ENCODE assay signal across 1 cellular context in the genomic region with DNA sequence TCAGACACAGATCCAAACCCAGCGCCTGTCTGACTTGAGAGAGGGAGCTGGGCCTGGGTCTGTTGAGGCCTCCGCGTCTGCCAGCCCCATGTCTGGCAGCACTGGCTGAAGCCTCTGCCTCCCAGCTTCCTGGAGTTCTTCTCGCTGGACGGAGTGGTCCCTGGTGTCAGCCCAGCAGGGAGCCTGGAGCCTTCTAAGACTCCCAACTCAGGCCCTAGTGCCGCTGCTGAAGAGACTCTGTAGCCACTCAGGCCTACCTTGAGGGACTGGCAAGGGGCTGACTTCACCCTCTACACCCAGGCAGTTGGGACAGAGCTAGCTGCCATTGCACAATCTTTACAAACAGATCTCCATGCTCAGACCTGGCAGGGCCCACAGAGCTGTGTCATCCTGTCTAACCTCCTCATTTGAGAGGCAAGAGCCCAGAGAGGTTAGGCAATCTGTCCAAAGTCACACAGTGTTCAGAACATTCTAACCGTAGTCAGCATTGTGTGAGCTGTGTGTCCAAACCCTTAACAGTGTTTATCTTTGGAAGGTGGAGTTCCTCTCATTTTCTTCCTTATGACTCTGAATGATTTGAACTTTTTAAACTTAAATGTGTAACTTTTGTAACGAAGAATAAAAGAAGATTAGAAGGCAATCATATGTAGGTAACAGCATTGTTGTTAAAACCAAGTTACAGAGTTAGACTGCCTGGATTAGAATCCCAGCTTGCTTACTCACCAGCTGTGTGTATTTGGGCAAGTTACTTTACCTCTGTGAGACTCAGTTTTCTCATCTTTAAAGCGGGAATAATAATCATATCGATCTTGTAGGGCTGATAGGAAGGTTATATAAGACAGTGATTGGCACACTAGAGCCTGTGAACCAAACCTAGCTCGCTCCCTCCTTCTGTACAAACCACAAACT.
A peak's percentile ranks its signal among the peaks of the same experiment; 100 is the strongest.
TF ChIP-seq lines count a peak whose summit lies in the region.

No MANE protein-coding gene starts in this region.

TF ChIP-seq in HepG2, 621 proteins besides CTCF, POLR2A, EP300 and RAD21 (continued from another document and continues in another):
- TF ChIP-seq, protein P1, sequence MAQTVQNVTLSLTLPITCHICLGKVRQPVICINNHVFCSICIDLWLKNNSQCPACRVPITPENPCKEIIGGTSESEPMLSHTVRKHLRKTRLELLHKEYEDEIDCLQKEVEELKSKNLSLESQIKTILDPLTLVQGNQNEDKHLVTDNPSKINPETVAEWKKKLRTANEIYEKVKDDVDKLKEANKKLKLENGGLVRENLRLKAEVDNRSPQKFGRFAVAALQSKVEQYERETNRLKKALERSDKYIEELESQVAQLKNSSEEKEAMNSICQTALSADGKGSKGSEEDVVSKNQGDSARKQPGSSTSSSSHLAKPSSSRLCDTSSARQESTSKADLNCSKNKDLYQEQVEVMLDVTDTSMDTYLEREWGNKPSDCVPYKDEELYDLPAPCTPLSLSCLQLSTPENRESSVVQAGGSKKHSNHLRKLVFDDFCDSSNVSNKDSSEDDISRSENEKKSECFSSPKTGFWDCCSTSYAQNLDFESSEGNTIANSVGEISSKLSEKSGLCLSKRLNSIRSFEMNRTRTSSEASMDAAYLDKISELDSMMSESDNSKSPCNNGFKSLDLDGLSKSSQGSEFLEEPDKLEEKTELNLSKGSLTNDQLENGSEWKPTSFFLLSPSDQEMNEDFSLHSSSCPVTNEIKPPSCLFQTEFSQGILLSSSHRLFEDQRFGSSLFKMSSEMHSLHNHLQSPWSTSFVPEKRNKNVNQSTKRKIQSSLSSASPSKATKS (CRISPR knock-in tag; IDR thresholded peaks at IDR 0.05): 0 out of 2 replicates have a peak, but pooled peaks have one; percentile 27
- 0 out of 2 replicates have a peak, but pooled peaks have one; percentile 30 for TF ChIP-seq BHLHE40 (IDR thresholded peaks at IDR 0.05; ENCODE audit: low read length)
- no peak for TF ChIP-seq ZSCAN31 (CRISPR knock-in tag; IDR thresholded peaks at IDR 0.05; ENCODE audit: low read depth)
- TF ChIP-seq ZNF3 (CRISPR knock-in tag; IDR thresholded peaks at IDR 0.05): peak; percentile 81
- TF ChIP-seq ZBTB7B (CRISPR knock-in tag; IDR thresholded peaks at IDR 0.05): peak; percentile 46; the same call in 1 of the 2 replicates
- peak; percentile 80 for TF ChIP-seq SAP130 (CRISPR knock-in tag; IDR thresholded peaks at IDR 0.05; ENCODE audit: low read depth)
- TF ChIP-seq, protein P2, sequence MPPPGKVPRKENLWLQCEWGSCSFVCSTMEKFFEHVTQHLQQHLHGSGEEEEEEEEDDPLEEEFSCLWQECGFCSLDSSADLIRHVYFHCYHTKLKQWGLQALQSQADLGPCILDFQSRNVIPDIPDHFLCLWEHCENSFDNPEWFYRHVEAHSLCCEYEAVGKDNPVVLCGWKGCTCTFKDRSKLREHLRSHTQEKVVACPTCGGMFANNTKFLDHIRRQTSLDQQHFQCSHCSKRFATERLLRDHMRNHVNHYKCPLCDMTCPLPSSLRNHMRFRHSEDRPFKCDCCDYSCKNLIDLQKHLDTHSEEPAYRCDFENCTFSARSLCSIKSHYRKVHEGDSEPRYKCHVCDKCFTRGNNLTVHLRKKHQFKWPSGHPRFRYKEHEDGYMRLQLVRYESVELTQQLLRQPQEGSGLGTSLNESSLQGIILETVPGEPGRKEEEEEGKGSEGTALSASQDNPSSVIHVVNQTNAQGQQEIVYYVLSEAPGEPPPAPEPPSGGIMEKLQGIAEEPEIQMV (CRISPR knock-in tag; IDR thresholded peaks at IDR 0.05; ENCODE audit: low read depth): 0 out of 2 replicates have a peak, but pooled peaks have one; percentile 43
- TF ChIP-seq RFX5 (IDR thresholded peaks at IDR 0.05; ENCODE audit: low read depth, low read length): no peak
- TF ChIP-seq ZNF746 (CRISPR knock-in tag; IDR thresholded peaks at IDR 0.05): peak; percentile 39; the same call in 1 of the 2 replicates
- TF ChIP-seq NFE2L2 (IDR thresholded peaks at IDR 0.05; ENCODE audit: low read length): peak; percentile 75; the same call in 1 of the 2 replicates
- peak; percentile 91 for TF ChIP-seq CHD4 (IDR thresholded peaks at IDR 0.05; ENCODE audit: borderline replicate concordance, low read length)
- TF ChIP-seq, protein P3, sequence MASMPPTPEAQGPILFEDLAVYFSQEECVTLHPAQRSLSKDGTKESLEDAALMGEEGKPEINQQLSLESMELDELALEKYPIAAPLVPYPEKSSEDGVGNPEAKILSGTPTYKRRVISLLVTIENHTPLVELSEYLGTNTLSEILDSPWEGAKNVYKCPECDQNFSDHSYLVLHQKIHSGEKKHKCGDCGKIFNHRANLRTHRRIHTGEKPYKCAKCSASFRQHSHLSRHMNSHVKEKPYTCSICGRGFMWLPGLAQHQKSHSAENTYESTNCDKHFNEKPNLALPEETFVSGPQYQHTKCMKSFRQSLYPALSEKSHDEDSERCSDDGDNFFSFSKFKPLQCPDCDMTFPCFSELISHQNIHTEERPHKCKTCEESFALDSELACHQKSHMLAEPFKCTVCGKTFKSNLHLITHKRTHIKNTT (CRISPR knock-in tag; IDR thresholded peaks at IDR 0.05): no peak
- TF ChIP-seq ADNP (CRISPR knock-in tag; IDR thresholded peaks at IDR 0.05): peak; percentile 75
- TF ChIP-seq HOXA5 (CRISPR knock-in tag; IDR thresholded peaks at IDR 0.05): no peak
- TF ChIP-seq ZFP36L1 (CRISPR knock-in tag; IDR thresholded peaks at IDR 0.05): no peak
- no peak for TF ChIP-seq MBNL3 (CRISPR knock-in tag; conservative IDR thresholded peaks at IDR 0.05)
- TF ChIP-seq SETDB1 (CRISPR knock-in tag; IDR thresholded peaks at IDR 0.05; ENCODE audit: borderline replicate concordance): no peak
- peak; percentile 96 for TF ChIP-seq KDM1A (CRISPR knock-in tag; IDR thresholded peaks at IDR 0.05)
- 0 out of 2 replicates have a peak, but pooled peaks have one; percentile 15 for TF ChIP-seq PHF8 (CRISPR knock-in tag; IDR thresholded peaks at IDR 0.05)
- peak; percentile 72; the same call in 1 of the 2 replicates for TF ChIP-seq PHF21A (CRISPR knock-in tag; IDR thresholded peaks at IDR 0.05)
- TF ChIP-seq THAP11 (CRISPR knock-in tag; IDR thresholded peaks at IDR 0.05): peak; percentile 46; the same call in 1 of the 2 replicates
- TF ChIP-seq, protein P4, sequence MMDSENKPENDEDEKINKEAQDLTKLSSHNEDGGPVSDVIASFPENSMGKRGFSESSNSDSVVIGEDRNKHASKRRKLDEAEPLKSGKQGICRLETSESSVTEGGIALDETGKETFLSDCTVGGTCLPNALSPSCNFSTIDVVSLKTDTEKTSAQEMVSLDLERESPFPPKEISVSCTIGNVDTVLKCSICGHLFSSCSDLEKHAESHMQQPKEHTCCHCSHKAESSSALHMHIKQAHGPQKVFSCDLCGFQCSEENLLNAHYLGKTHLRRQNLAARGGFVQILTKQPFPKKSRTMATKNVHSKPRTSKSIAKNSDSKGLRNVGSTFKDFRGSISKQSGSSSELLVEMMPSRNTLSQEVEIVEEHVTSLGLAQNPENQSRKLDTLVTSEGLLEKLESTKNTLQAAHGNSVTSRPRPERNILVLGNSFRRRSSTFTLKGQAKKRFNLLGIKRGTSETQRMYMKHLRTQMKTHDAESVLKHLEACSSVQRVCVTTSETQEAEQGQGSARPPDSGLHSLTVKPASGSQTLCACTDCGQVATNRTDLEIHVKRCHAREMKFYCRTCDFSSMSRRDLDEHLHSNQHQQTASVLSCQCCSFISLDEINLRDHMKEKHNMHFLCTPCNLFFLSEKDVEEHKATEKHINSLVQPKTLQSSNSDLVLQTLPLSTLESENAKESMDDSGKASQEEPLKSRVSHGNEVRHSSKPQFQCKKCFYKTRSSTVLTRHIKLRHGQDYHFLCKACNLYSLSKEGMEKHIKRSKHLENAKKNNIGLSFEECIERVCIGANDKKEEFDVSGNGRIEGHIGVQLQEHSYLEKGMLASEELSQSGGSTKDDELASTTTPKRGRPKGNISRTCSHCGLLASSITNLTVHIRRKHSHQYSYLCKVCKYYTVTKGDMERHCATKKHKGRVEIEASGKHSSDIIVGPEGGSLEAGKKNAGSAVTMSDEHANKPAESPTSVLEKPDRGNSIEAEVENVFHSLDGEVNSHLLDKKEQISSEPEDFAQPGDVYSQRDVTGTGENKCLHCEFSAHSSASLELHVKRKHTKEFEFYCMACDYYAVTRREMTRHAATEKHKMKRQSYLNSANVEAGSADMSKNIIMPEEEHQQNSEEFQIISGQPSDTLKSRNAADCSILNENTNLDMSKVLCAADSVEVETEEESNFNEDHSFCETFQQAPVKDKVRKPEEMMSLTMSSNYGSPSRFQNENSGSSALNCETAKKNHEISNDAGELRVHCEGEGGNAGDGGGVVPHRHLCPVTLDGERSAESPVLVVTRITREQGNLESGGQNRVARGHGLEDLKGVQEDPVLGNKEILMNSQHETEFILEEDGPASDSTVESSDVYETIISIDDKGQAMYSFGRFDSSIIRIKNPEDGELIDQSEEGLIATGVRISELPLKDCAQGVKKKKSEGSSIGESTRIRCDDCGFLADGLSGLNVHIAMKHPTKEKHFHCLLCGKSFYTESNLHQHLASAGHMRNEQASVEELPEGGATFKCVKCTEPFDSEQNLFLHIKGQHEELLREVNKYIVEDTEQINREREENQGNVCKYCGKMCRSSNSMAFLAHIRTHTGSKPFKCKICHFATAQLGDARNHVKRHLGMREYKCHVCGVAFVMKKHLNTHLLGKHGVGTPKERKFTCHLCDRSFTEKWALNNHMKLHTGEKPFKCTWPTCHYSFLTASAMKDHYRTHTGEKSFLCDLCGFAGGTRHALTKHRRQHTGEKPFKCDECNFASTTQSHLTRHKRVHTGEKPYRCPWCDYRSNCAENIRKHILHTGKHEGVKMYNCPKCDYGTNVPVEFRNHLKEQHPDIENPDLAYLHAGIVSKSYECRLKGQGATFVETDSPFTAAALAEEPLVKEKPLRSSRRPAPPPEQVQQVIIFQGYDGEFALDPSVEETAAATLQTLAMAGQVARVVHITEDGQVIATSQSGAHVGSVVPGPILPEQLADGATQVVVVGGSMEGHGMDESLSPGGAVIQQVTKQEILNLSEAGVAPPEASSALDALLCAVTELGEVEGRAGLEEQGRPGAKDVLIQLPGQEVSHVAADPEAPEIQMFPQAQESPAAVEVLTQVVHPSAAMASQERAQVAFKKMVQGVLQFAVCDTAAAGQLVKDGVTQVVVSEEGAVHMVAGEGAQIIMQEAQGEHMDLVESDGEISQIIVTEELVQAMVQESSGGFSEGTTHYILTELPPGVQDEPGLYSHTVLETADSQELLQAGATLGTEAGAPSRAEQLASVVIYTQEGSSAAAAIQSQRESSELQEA (CRISPR knock-in tag; IDR thresholded peaks at IDR 0.05; ENCODE audit: not compliant biosample characterization): no peak
- peak; percentile 62; the same call in 1 of the 2 replicates for TF ChIP-seq MAFF (IDR thresholded peaks at IDR 0.05; ENCODE audit: low read depth, low read length)
- TF ChIP-seq POLR2AphosphoS5 (IDR thresholded peaks at IDR 0.05; ENCODE audit: low read depth, low read length): peak; percentile 30; the same call in 1 of the 2 replicates
- TF ChIP-seq WIZ (CRISPR knock-in tag; IDR thresholded peaks at IDR 0.05): no peak
- TF ChIP-seq PLRG1 (conservative IDR thresholded peaks at IDR 0.05): no peak
- TF ChIP-seq ATF1 (CRISPR knock-in tag; IDR thresholded peaks at IDR 0.05): no peak
- no peak for TF ChIP-seq KLF9 (CRISPR knock-in tag; IDR thresholded peaks at IDR 0.05; ENCODE audit: low read depth)
- no peak for TF ChIP-seq REL (CRISPR knock-in tag; conservative IDR thresholded peaks at IDR 0.05)
- TF ChIP-seq, protein P5, sequence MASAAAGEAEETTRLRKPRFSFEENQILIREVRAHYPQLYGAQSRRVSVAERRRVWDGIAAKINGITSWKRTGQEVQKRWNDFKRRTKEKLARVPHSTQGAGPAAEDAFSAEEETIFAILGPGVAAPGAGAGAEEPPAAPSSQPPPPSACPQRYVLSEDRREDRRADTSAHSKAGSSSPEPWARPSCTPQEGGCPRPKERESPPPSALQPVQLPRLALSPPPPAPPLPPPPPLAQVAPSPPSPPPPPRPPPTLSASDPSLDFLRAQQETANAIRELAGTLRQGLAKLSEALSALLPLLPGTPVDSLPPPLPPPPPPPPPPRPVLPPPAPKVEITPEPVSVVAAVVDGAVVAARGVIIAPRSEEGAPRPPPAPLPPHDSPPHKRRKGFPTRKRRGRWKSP (CRISPR knock-in tag; IDR thresholded peaks at IDR 0.05): no peak
- TF ChIP-seq ZNF446 (CRISPR knock-in tag; IDR thresholded peaks at IDR 0.05): no peak
- TF ChIP-seq, protein P6, sequence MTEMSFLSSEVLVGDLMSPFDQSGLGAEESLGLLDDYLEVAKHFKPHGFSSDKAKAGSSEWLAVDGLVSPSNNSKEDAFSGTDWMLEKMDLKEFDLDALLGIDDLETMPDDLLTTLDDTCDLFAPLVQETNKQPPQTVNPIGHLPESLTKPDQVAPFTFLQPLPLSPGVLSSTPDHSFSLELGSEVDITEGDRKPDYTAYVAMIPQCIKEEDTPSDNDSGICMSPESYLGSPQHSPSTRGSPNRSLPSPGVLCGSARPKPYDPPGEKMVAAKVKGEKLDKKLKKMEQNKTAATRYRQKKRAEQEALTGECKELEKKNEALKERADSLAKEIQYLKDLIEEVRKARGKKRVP (CRISPR knock-in tag; IDR thresholded peaks at IDR 0.05): 0 out of 4 replicates have a peak, but pooled peaks of 1 of the 2 experiments have one; percentile 72
- TF ChIP-seq ZFX (CRISPR knock-in tag; IDR thresholded peaks at IDR 0.05; ENCODE audit: low read depth): peak; percentile 89
- TF ChIP-seq, protein P7, sequence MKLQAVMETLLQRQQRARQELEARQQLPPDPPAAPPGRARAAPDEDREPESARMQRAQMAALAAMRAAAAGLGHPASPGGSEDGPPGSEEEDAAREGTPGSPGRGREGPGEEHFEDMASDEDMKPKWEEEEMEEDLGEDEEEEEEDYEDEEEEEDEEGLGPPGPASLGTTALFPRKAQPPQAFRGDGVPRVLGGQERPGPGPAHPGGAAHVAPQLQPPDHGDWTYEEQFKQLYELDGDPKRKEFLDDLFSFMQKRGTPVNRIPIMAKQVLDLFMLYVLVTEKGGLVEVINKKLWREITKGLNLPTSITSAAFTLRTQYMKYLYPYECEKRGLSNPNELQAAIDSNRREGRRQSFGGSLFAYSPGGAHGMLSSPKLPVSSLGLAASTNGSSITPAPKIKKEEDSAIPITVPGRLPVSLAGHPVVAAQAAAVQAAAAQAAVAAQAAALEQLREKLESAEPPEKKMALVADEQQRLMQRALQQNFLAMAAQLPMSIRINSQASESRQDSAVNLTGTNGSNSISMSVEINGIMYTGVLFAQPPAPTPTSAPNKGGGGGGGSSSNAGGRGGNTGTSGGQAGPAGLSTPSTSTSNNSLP (IDR thresholded peaks at IDR 0.05; ENCODE audit: low read depth, low read length): no peak
- TF ChIP-seq ZKSCAN8 (CRISPR knock-in tag; IDR thresholded peaks at IDR 0.05; ENCODE audit: borderline replicate concordance): no peak
- TF ChIP-seq ZNF737 (CRISPR knock-in tag; IDR thresholded peaks at IDR 0.05; ENCODE audit: borderline replicate concordance): no peak
- 0 out of 2 replicates have a peak, but pooled peaks have one; percentile 54 for TF ChIP-seq RELA (CRISPR knock-in tag; IDR thresholded peaks at IDR 0.05)
- no peak; the same call in 1 of the 2 replicates for TF ChIP-seq JUN (CRISPR knock-in tag; IDR thresholded peaks at IDR 0.05)
- TF ChIP-seq ZNF207 (IDR thresholded peaks at IDR 0.05; ENCODE audit: borderline replicate concordance): no peak
- TF ChIP-seq, protein P8, sequence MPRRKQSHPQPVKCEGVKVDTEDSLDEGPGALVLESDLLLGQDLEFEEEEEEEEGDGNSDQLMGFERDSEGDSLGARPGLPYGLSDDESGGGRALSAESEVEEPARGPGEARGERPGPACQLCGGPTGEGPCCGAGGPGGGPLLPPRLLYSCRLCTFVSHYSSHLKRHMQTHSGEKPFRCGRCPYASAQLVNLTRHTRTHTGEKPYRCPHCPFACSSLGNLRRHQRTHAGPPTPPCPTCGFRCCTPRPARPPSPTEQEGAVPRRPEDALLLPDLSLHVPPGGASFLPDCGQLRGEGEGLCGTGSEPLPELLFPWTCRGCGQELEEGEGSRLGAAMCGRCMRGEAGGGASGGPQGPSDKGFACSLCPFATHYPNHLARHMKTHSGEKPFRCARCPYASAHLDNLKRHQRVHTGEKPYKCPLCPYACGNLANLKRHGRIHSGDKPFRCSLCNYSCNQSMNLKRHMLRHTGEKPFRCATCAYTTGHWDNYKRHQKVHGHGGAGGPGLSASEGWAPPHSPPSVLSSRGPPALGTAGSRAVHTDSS (CRISPR knock-in tag; conservative IDR thresholded peaks at IDR 0.05): no peak
- peak; percentile 69 for TF ChIP-seq ZNF644 (CRISPR knock-in tag; IDR thresholded peaks at IDR 0.05; ENCODE audit: low read depth)
